In genomic region chr17:45619983-45620382, GRCh38 we compare ENCODE assay signal across 8 cellular contexts.
DNase-seq lines count a peak whose midpoint lies in the region; ATAC-seq and TF ChIP-seq lines count a peak whose summit lies in the region.
"Not testable (repeated sequence)": the region's sequence is repeated elsewhere in the genome, so short reads cannot be mapped to it uniquely, and the experiment has no call there.

No MANE protein-coding gene starts in this region.

- not testable (repeated sequence) for H3K27ac ChIP-seq in HUES64 (ENCODE audit: low read depth, low read length); thyroid gland

- intact Hi-C loops in activated CD4-positive, alpha-beta T cell treated with anti-CD3 and anti-CD28 coated beads, Interleukin-2, amount 10 ng/mL, durations not matched to agents 24 days and 14 days (cut with micrococcal nuclease); sciatic nerve (cut with DNase I); thyroid gland (cut with DNase I): not testable (repeated sequence)

- not testable (repeated sequence) for H3K27me3 Mint-ChIP-seq in activated CD4-positive, alpha-beta T cell treated with anti-CD3 and anti-CD28 coated beads, Interleukin-2, amount 10 ng/mL, durations not matched to agents 24 days and 14 days; immature natural killer cell (ENCODE audit: low read depth in 3 of 3)

- H3K4me1 ChIP-seq in HUES64 (ENCODE audit: insufficient read depth, low read length); thyroid gland: not testable (repeated sequence)

- H3K9me3 ChIP-seq in HUES64 (ENCODE audit: insufficient read depth, low read depth, low read length); thyroid gland: not testable (repeated sequence)

- H3K4me3 ChIP-seq in HUES64 (ENCODE audit: low read length) = peak overlapping the region; percentile 45
- H3K4me3 ChIP-seq in cardiac fibroblast (replicated peaks in 1 of 2; ENCODE audit: low read depth in 2 of 2, low read length in 2 of 2) = peak overlapping the region; percentile 27 to 44
- peak overlapping the region; percentile 20 to 46 (median 39) for H3K4me3 ChIP-seq in thyroid gland (replicated peaks in 1 of 3)

- not testable (repeated sequence) for H3K4me1 Mint-ChIP-seq in activated CD4-positive, alpha-beta T cell treated with anti-CD3 and anti-CD28 coated beads, Interleukin-2, amount 10 ng/mL, durations not matched to agents 24 days and 14 days; immature natural killer cell

- peak overlapping the region; percentile 88 for H3K4me3 Mint-ChIP-seq in activated CD4-positive, alpha-beta T cell treated with anti-CD3 and anti-CD28 coated beads, Interleukin-2, amount 10 ng/mL, durations not matched to agents 24 days and 14 days
- H3K4me3 Mint-ChIP-seq in immature natural killer cell = peak overlapping the region; percentile 77 to 87 (median 86)

- ATAC-seq in sciatic nerve = peak; percentile 100

- H3K9me3 Mint-ChIP-seq in activated CD4-positive, alpha-beta T cell treated with anti-CD3 and anti-CD28 coated beads, Interleukin-2, amount 10 ng/mL, durations not matched to agents 24 days and 14 days; immature natural killer cell: not testable (repeated sequence)

- in situ Hi-C loops in GM13976 (cut with MboI; ENCODE audit: low sequenced_read_pairs, unreplicated experiment) = not testable (repeated sequence)

- peak overlapping the region; percentile 79 for H3K27ac Mint-ChIP-seq in activated CD4-positive, alpha-beta T cell treated with anti-CD3 and anti-CD28 coated beads, Interleukin-2, amount 10 ng/mL, durations not matched to agents 24 days and 14 days
- peak overlapping the region in 4 of 6 donors; percentile 14 to 87 (median 72) for H3K27ac Mint-ChIP-seq in immature natural killer cell

- WGBS in HUES64 = 4% methylated on average over 7 of the region's 16 CpGs
- WGBS in thyroid gland, 2 donors = 0 to 1% methylated on average over 5 to 11 of the region's 16 CpGs

- H3K36me3 ChIP-seq in HUES64 (ENCODE audit: insufficient read depth, low read length); thyroid gland: not testable (repeated sequence)

- not testable (repeated sequence) for H3K36me3 Mint-ChIP-seq in activated CD4-positive, alpha-beta T cell treated with anti-CD3 and anti-CD28 coated beads, Interleukin-2, amount 10 ng/mL, durations not matched to agents 24 days and 14 days (ENCODE audit: low read depth); immature natural killer cell

- not testable (repeated sequence) for H3K9ac ChIP-seq in HUES64 (ENCODE audit: low read depth, low read length)

- not testable (repeated sequence) for H3K27me3 ChIP-seq in HUES64 (ENCODE audit: insufficient read depth, low read length); thyroid gland

- TF ChIP-seq POLR2A in thyroid gland (IDR thresholded peaks at IDR 0.05) = peak in 1 of 2 donors; percentile 41

- DNase-seq in GM13976 (ENCODE audit: low spot score) (peak; percentile 75), HCEC 1CT (peak; percentile 26), immature natural killer cell (peak; percentile 71 to 84 (median 78)), sciatic nerve (ENCODE audit: low spot score) (peak; percentile 89), thyroid gland (peak; percentile 83 to 84)
- DNase-seq in activated CD4-positive, alpha-beta T cell treated with anti-CD3 and anti-CD28 coated beads, Interleukin-2, amount 10 ng/mL, durations not matched to agents 24 days and 14 days = peak; percentile 97
- not testable (repeated sequence) for DNase-seq in cardiac fibroblast (ENCODE audit: low read depth in 2 of 2)

- TF ChIP-seq CTCF in GM13976 (IDR thresholded peaks at IDR 0.05; ENCODE audit: borderline replicate concordance, control extremely low read depth, extremely low read depth, insufficient read depth, missing control alignments); cardiac fibroblast (IDR thresholded peaks at IDR 0.05; ENCODE audit: low read depth, low read length); thyroid gland (IDR thresholded peaks at IDR 0.05): not testable (repeated sequence)
